Comparison of ENCODE assay signal across 9 cellular contexts in genomic region chr7:30252885-30253795, GRCh38. TPM values are rescaled to one million over a fixed set of nuclear protein-coding genes. Genes with fewer than 3 reads are reported as not detected.
DNase-seq lines count a peak whose midpoint lies in the region; ATAC-seq, FAIRE-seq and TF ChIP-seq lines count a peak whose summit lies in the region.
"Had no signal": no experiment of that assay in that cellular context is flagged by ENCODE, and none has a peak within 500 bp of the region (broad histone marks: within the 10 kb centered on the region; RNA-seq: fewer than 3 reads in every experiment).

No MANE protein-coding gene starts in this region.

- CTCF ChIA-PET in endothelial cell of umbilical vein (lab: Charles Lee), result interaction anchor here (0.6 to 0.9 kb wide), 2 partner anchors 88 to 916 kb away, joined by 3 to 4 read pairs; no protein-coding TSS in a partner anchor

- H3K4me3 ChIP-seq in endothelial cell of umbilical vein (replicated peaks in 1 of 3; ENCODE audit: insufficient read depth in 1 of 3, low read depth in 1 of 3, low read length in 3 of 3), result no peak overlapping the region
- H3K4me3 ChIP-seq in parathyroid adenoma (ENCODE audit: low read depth, low read length), result peak overlapping the region; percentile 13

- DNase-seq in DMS79 treated with DMSO at 0.1 percent for 48 hours (lab: John Stamatoyannopoulos, UW) (peak; percentile 92), NCI-H2196 treated with DMSO at 0.1 percent for 48 hours (lab: John Stamatoyannopoulos, UW; ENCODE audit: unreplicated experiment) (peak; percentile 61), endothelial cell of umbilical vein (ENCODE audit: low read depth, low spot score) (peak; percentile 47), GM19238 (ENCODE audit: insufficient read length, low spot score) (no peak)
- DNase-seq: activated B cell treated with CpG ODN at 0.5 μM for 24 hours had no signal

- TF ChIP-seq CTCF in endothelial cell of umbilical vein (IDR thresholded peaks at IDR 0.05; ENCODE audit: extremely low read depth in 1 of 2, insufficient read depth in 1 of 2, low read depth in 1 of 2, low read length in 2 of 2) (no peak), parathyroid adenoma (IDR thresholded peaks at IDR 0.05) (no peak)

- H3K9me3 ChIP-seq in endothelial cell of umbilical vein (replicated peaks; ENCODE audit: control insufficient read depth, insufficient read depth, low read length), result no peaks in the 10 kb centered on the region
- no peaks in the 10 kb centered on the region for H3K9me3 ChIP-seq in parathyroid adenoma (ENCODE audit: control insufficient read depth, low read length)

- intact Hi-C loops in endothelial cell of umbilical vein (cut with micrococcal nuclease), result no loop called here

- BruUV-seq in endothelial cell of umbilical vein (replicated peaks; lab: Mats Ljungman, UMichigan), result no TSS peak

- H3K4me2 ChIP-seq in endothelial cell of umbilical vein (ENCODE audit: insufficient read depth, low read length) (no peak overlapping the region), parathyroid adenoma (ENCODE audit: low read length) (peak overlapping the region; percentile 50)

- peaks cover 6 to 15% of the 10 kb centered on the region in 2 experiments for H3K27me3 ChIP-seq in endothelial cell of umbilical vein (ENCODE audit: control insufficient read depth in 2 of 2, insufficient read depth in 2 of 2, low read length in 2 of 2)
- H3K27me3 ChIP-seq in parathyroid adenoma (ENCODE audit: control insufficient read depth, insufficient read depth, low read length), result no peaks in the 10 kb centered on the region

- H3K4me1 ChIP-seq in endothelial cell of umbilical vein (ENCODE audit: control insufficient read depth, extremely low read depth, insufficient read depth, low read length), result no peaks in the 10 kb centered on the region
- peaks cover 68% of the 10 kb centered on the region for H3K4me1 ChIP-seq in parathyroid adenoma

- H3K9ac ChIP-seq in endothelial cell of umbilical vein (replicated peaks; ENCODE audit: extremely low read depth, insufficient read depth, low read length) (no peak overlapping the region), parathyroid adenoma (no peak overlapping the region)

- H3K27ac ChIP-seq in endothelial cell of umbilical vein (ENCODE audit: insufficient read depth, low read depth, low read length), result no peak overlapping the region
- H3K27ac ChIP-seq in parathyroid adenoma, result peak overlapping the region; percentile 86

- no peak for TF ChIP-seq POLR2A in endothelial cell of umbilical vein (IDR thresholded peaks at IDR 0.05; ENCODE audit: low read depth, low read length)

- no peak overlapping the region for H2AFZ ChIP-seq in endothelial cell of umbilical vein (ENCODE audit: low read depth, low read length)
- H2AFZ ChIP-seq in parathyroid adenoma, result peak overlapping the region; percentile 65

- POLR2A ChIA-PET in endothelial cell of umbilical vein (lab: Charles Lee), result no interaction called here

- H3K79me2 ChIP-seq in endothelial cell of umbilical vein (ENCODE audit: control insufficient read depth, insufficient read depth, low read length), result no peaks in the 10 kb centered on the region
- no peaks in the 10 kb centered on the region for H3K79me2 ChIP-seq in parathyroid adenoma

- no peaks in the 10 kb centered on the region for H3K36me3 ChIP-seq in endothelial cell of umbilical vein (ENCODE audit: control insufficient read depth in 2 of 2, extremely low read depth in 1 of 2, insufficient read depth in 2 of 2, low read length in 2 of 2)
- H3K36me3 ChIP-seq in parathyroid adenoma (ENCODE audit: control insufficient read depth, insufficient read depth, low read length), result no peaks in the 10 kb centered on the region

- ATAC-seq in HG03097 (IDR thresholded peaks at IDR 0.05; ENCODE audit: low FRiP score, unreplicated experiment), result no peak
- ATAC-seq in GM21723 (IDR thresholded peaks at IDR 0.05; ENCODE audit: unreplicated experiment), result no peak
- ATAC-seq in GM21528 (IDR thresholded peaks at IDR 0.05; ENCODE audit: low FRiP score, unreplicated experiment), result no peak

- no peaks in the 10 kb centered on the region for H3K9me1 ChIP-seq in endothelial cell of umbilical vein (replicated peaks; ENCODE audit: control insufficient read depth, extremely low read depth, insufficient read depth, low read length)

- dilution Hi-C loops in endothelial cell of umbilical vein (cut with MboI; ENCODE audit: extremely low pct_ligation_motif_present, low sequenced_read_pairs), result no loop called here

- no peak for FAIRE-seq in endothelial cell of umbilical vein (lab: Jason Lieb, UNC)

- H4K20me1 ChIP-seq in endothelial cell of umbilical vein (replicated peaks; ENCODE audit: control insufficient read depth, extremely low read depth, insufficient read depth, low read length), result no peaks in the 10 kb centered on the region

TF ChIP-seq in endothelial cell of umbilical vein, 7 proteins besides CTCF, POLR2A, EP300 and RAD21:
- TF ChIP-seq, protein P1, sequence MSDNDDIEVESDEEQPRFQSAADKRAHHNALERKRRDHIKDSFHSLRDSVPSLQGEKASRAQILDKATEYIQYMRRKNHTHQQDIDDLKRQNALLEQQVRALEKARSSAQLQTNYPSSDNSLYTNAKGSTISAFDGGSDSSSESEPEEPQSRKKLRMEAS (IDR thresholded peaks at IDR 0.05; ENCODE audit: insufficient read depth, insufficient read length), result no peak
TF ChIP-seq in endothelial cell of umbilical vein: peak in this region for 0.

RNA-seq across cellular contexts. Expression of gene ZNRF2, which starts 31.3 kb away (rescaled TPM):
- total RNA-seq in endothelial cell of umbilical vein, result 5.7 and 5.9 TPM in 2 replicates
- 0.96 and 1.4 TPM in 2 replicates for polyA plus RNA-seq in endothelial cell of umbilical vein
- polyA plus RNA-seq in endothelial cell of umbilical vein (2011; cell fraction: cytosol; rRNA removed), result 1.3 and 1.5 TPM in 2 replicates
- polyA plus RNA-seq in endothelial cell of umbilical vein (2011; cell fraction: nucleus; rRNA removed), result 1.9 and 2.7 TPM in 2 replicates
- polyA plus RNA-seq in endothelial cell of umbilical vein (2012), result 1.3 and 2.3 TPM in 2 replicates
- polyA minus RNA-seq in endothelial cell of umbilical vein, result 1.3 TPM in 2 replicates
- polyA minus RNA-seq in endothelial cell of umbilical vein (2011; cell fraction: cytosol; rRNA and poly(A)+ RNA removed), result 12.8 TPM
- polyA minus RNA-seq in endothelial cell of umbilical vein (2011; cell fraction: nucleus; rRNA and poly(A)+ RNA removed), result 7.1 and 10.0 TPM in 2 replicates
